9 cellular contexts compared by ENCODE assay signal in the genomic region with DNA sequence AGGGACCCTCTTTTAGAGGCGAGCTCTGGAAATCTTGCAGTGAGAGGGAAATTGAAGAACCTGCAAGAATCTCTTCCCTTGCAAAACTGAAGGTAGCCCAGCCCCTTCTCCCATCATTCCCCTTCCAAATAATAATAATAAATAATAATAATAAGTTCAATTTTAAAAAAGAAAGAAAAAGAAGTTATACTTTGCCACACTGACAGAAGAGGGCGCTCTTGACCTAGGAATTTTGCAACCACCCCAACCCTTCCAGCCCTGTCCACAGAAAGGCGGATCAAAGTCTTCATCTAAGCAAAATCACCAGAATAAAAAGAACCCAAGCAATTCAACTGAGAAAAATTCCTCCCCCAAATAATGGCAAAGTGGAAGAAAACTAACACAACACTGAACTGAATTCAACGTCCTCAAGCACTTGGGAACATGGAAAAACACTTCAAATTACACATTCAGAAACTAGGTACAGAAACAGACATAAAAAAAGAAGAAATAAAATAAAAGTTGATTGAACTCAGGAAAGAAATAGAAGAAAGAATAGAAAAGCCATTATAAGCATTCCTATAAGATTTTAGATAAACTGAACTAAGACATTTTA.
A peak's percentile ranks its signal among the peaks of the same experiment; 100 is the strongest.
DNase-seq lines count a peak whose midpoint lies in the region; ATAC-seq, FAIRE-seq and TF ChIP-seq lines count a peak whose summit lies in the region.
"Had no signal": no experiment of that assay in that cellular context is flagged by ENCODE, and none has a peak within 500 bp of the region (broad histone marks: within the 10 kb centered on the region; RNA-seq: fewer than 3 reads in every experiment).

No MANE protein-coding gene starts in this region.

- 27 to 30% methylated on average over 4 of the region's 4 CpGs for WGBS in tibial nerve, 2 donors

- intact Hi-C loops in activated CD4-positive, alpha-beta T cell treated with anti-CD3 and anti-CD28 coated beads, Interleukin-2, amount 10 ng/mL, durations not matched to agents 24 days and 14 days (cut with micrococcal nuclease) = loop anchor here (1.0 to 5.0 kb wide), 4 partner anchors 23 to 371 kb away; partner anchors contain the start of gene STAT4
- intact Hi-C loops in naive thymus-derived CD4-positive, alpha-beta T cell (cut with micrococcal nuclease) = loop anchor here (1.0 to 5.0 kb wide), 9 partner anchors 101 to 741 kb away; partner anchors contain the start of genes GLS (in 1 of the 2) and STAT4 (in 1 of the 2)
- intact Hi-C loops in posterior vena cava (cut with DNase I) = loop anchor here in 1 of 2 donors (10.0 kb wide), 1 partner anchor 243 kb away; no protein-coding TSS in a partner anchor

- H3K27me3 ChIP-seq in naive thymus-derived CD4-positive, alpha-beta T cell (ENCODE audit: control insufficient read depth in 2 of 2, insufficient read depth in 2 of 2, low read length in 2 of 2) = no peaks in the 10 kb centered on the region
- peaks cover 0 to 4% of the 10 kb centered on the region in 2 donors for H3K27me3 ChIP-seq in tibial nerve

- no peak overlapping the region for H3K27ac Mint-ChIP-seq in activated CD4-positive, alpha-beta T cell treated with anti-CD3 and anti-CD28 coated beads, Interleukin-2, amount 10 ng/mL, durations not matched to agents 24 days and 14 days
- no peak overlapping the region for H3K27ac Mint-ChIP-seq in naive thymus-derived CD4-positive, alpha-beta T cell
- H3K27ac Mint-ChIP-seq: natural killer cell treated with Interleukin-12 subunit alpha and Interleukin-12 subunit beta and Interleukin-15 and Interleukin-18, amount 100 ng/mL, for 72 hours had no signal

- FAIRE-seq in endometrium (lab: Jason Lieb, UNC) = peak; percentile 4

- peak; percentile 45 to 57 for DNase-seq in AML-193 (lab: John Stamatoyannopoulos, UW)
- DNase-seq in NCI-H510A (lab: John Stamatoyannopoulos, UW) = peak; percentile 15
- peak; percentile 85 for DNase-seq in activated CD4-positive, alpha-beta T cell treated with anti-CD3 and anti-CD28 coated beads, Interleukin-2, amount 10 ng/mL, durations not matched to agents 24 days and 14 days
- DNase-seq in naive thymus-derived CD4-positive, alpha-beta T cell = peak in 8 of 9 donors; percentile 27 to 60 (median 46)
- DNase-seq in tibial nerve (ENCODE audit: low spot score in 2 of 2) = peak in 1 of 2 donors; percentile 14
- DNase-seq in posterior vena cava (ENCODE audit: low spot score) = no peak

- H3K4me1 Mint-ChIP-seq in activated CD4-positive, alpha-beta T cell treated with anti-CD3 and anti-CD28 coated beads, Interleukin-2, amount 10 ng/mL, durations not matched to agents 24 days and 14 days = peaks cover 38% of the 10 kb centered on the region
- peaks cover 0 to 11% (median 1%) of the 10 kb centered on the region in 7 donors for H3K4me1 Mint-ChIP-seq in naive thymus-derived CD4-positive, alpha-beta T cell

- POLR2A ChIA-PET in naive thymus-derived CD4-positive, alpha-beta T cell (lab: Charles Lee) = no interaction called here

- H3K27me3 Mint-ChIP-seq in activated CD4-positive, alpha-beta T cell treated with anti-CD3 and anti-CD28 coated beads, Interleukin-2, amount 10 ng/mL, durations not matched to agents 24 days and 14 days = no peaks in the 10 kb centered on the region
- peaks cover 0 to 8% (median 0%) of the 10 kb centered on the region in 5 donors for H3K27me3 Mint-ChIP-seq in naive thymus-derived CD4-positive, alpha-beta T cell

- no peak for TF ChIP-seq EP300 in tibial nerve (IDR thresholded peaks at IDR 0.05)

- H3K9me3 ChIP-seq in naive thymus-derived CD4-positive, alpha-beta T cell (ENCODE audit: control insufficient read depth in 2 of 3, low read length in 3 of 3) = no peaks in the 10 kb centered on the region
- H3K9me3 ChIP-seq in tibial nerve = peaks cover 0 to 13% (median 0%) of the 10 kb centered on the region in 4 donors

- H3K36me3 ChIP-seq in naive thymus-derived CD4-positive, alpha-beta T cell (ENCODE audit: control insufficient read depth in 2 of 3, insufficient read depth in 3 of 3, low read length in 3 of 3) = no peaks in the 10 kb centered on the region
- no peaks in the 10 kb centered on the region for H3K36me3 ChIP-seq in tibial nerve

- no peaks in the 10 kb centered on the region for H3K36me3 Mint-ChIP-seq in activated CD4-positive, alpha-beta T cell treated with anti-CD3 and anti-CD28 coated beads, Interleukin-2, amount 10 ng/mL, durations not matched to agents 24 days and 14 days (ENCODE audit: low read depth)
- H3K36me3 Mint-ChIP-seq in naive thymus-derived CD4-positive, alpha-beta T cell = peaks cover 0 to 2% (median 0%) of the 10 kb centered on the region in 5 donors
- H3K36me3 Mint-ChIP-seq: natural killer cell treated with Interleukin-12 subunit alpha and Interleukin-12 subunit beta and Interleukin-15 and Interleukin-18, amount 100 ng/mL, for 72 hours had no signal

- peak; percentile 55 for ATAC-seq in GM21723 (IDR thresholded peaks at IDR 0.05; ENCODE audit: unreplicated experiment)
- ATAC-seq in naive thymus-derived CD4-positive, alpha-beta T cell = peak; percentile 77

- H3K27ac ChIP-seq in naive thymus-derived CD4-positive, alpha-beta T cell (ENCODE audit: low read depth, low read length) = no peak overlapping the region
- no peak overlapping the region for H3K27ac ChIP-seq in tibial nerve

- TF ChIP-seq CTCF in tibial nerve (IDR thresholded peaks at IDR 0.05) = peak in 4 of 5 experiments; percentile 43 to 66 (median 60)

- no peak overlapping the region for H3K4me3 ChIP-seq in naive thymus-derived CD4-positive, alpha-beta T cell (ENCODE audit: low read length)
- H3K4me3 ChIP-seq in tibial nerve = no peak overlapping the region

- CTCF ChIA-PET in naive thymus-derived CD4-positive, alpha-beta T cell (lab: Charles Lee) = interaction anchor here (0.7 to 1.4 kb wide), 3 partner anchors 19 to 1976 kb away, joined by 3 to 6 read pairs (median 5); no protein-coding TSS in a partner anchor

- no peak overlapping the region for H3K4me3 Mint-ChIP-seq in activated CD4-positive, alpha-beta T cell treated with anti-CD3 and anti-CD28 coated beads, Interleukin-2, amount 10 ng/mL, durations not matched to agents 24 days and 14 days
- no peak overlapping the region for H3K4me3 Mint-ChIP-seq in naive thymus-derived CD4-positive, alpha-beta T cell
- H3K4me3 Mint-ChIP-seq: natural killer cell treated with Interleukin-12 subunit alpha and Interleukin-12 subunit beta and Interleukin-15 and Interleukin-18, amount 100 ng/mL, for 72 hours had no signal

- TF ChIP-seq POLR2A in tibial nerve (IDR thresholded peaks at IDR 0.05) = no peak

- no peaks in the 10 kb centered on the region for H3K9me3 Mint-ChIP-seq in activated CD4-positive, alpha-beta T cell treated with anti-CD3 and anti-CD28 coated beads, Interleukin-2, amount 10 ng/mL, durations not matched to agents 24 days and 14 days
- H3K9me3 Mint-ChIP-seq in naive thymus-derived CD4-positive, alpha-beta T cell = peaks cover 0 to 3% (median 0%) of the 10 kb centered on the region in 11 donors
- H3K9me3 Mint-ChIP-seq: natural killer cell treated with Interleukin-12 subunit alpha and Interleukin-12 subunit beta and Interleukin-15 and Interleukin-18, amount 100 ng/mL, for 72 hours had no signal

- no peaks in the 10 kb centered on the region for H3K4me1 ChIP-seq in naive thymus-derived CD4-positive, alpha-beta T cell (ENCODE audit: control insufficient read depth in 2 of 2, insufficient read depth in 2 of 2, low read length in 2 of 2)
- no peaks in the 10 kb centered on the region for H3K4me1 ChIP-seq in tibial nerve
